ENCODE assay signal across 25 cellular contexts in genomic region chr12:89890191-89890590, GRCh38.
"Had no signal": no experiment of that assay in that cellular context is flagged by ENCODE, and none has a peak within 500 bp of the region (broad histone marks: within the 10 kb centered on the region; RNA-seq: fewer than 3 reads in every experiment).

No MANE protein-coding gene starts in this region.

- FAIRE-seq: colon, endothelial cell of umbilical vein, islet of Langerhans, pancreas, urothelium cell line had no signal

- H3K9me3 ChIP-seq: esophagus muscularis mucosa, heart right ventricle, left lung, pancreas, right lobe of liver, spleen, thoracic aorta, tibial nerve, upper lobe of left lung had no signal

- H3K27ac ChIP-seq: esophagus muscularis mucosa, heart right ventricle, left lung, pancreas, right lobe of liver, spleen, thoracic aorta, tibial nerve, upper lobe of left lung had no signal

- H3K36me3 ChIP-seq: esophagus muscularis mucosa, heart right ventricle, left lung, pancreas, right lobe of liver, spleen, thoracic aorta, tibial nerve, upper lobe of left lung had no signal

- H3K27me3 ChIP-seq: esophagus muscularis mucosa, heart right ventricle, left lung, pancreas, right lobe of liver, spleen, tibial nerve, upper lobe of left lung had no signal

- H3K4me3 ChIP-seq: esophagus muscularis mucosa, heart right ventricle, left lung, pancreas, right lobe of liver, spleen, thoracic aorta, tibial nerve, upper lobe of left lung had no signal

- DNase-seq: dermis blood vessel endothelial cell; effector memory CD4-positive, alpha-beta T cell; foreskin melanocyte; glutamatergic neuron; heart right ventricle; hippocampal formation; left cardiac atrium; left lung; mesendoderm; midbrain; naive thymus-derived CD4-positive, alpha-beta T cell; occipital lobe; pancreas; right lobe of liver; spleen; stimulated activated CD4-positive, alpha-beta T cell treated with anti-CD3 and anti-CD28 coated beads, Interleukin-4, amount 100 ng/mL, for 4 hours; stimulated activated naive B cell treated with anti-CD40 and anti-IgM and Interleukin-4, amounts not matched to agents 10 μg/mL and 1 μg/mL and 100 μg/mL, for 72 hours; upper lobe of left lung had no signal

- H3K4me1 ChIP-seq: heart right ventricle, left lung, pancreas, right lobe of liver, spleen, upper lobe of left lung had no signal

- ATAC-seq: heart right ventricle; left cardiac atrium; left lung; naive thymus-derived CD4-positive, alpha-beta T cell; pancreas; right lobe of liver had no signal
